8 cellular contexts compared by ENCODE assay signal in genomic region chr3:72446406-72447058, GRCh38.
DNase-seq lines count a peak whose midpoint lies in the region; ATAC-seq lines count a peak whose summit lies in the region.

RYBP (minus strand) TSS chr3:72446621.

- H3K9me3 Mint-ChIP-seq in T-helper 1 cell treated with Interleukin-12 subunit alpha and Interleukin-12 subunit beta and Interleukin-4 antibody, amounts not matched to agents 30 μg/mL and 1 μg/mL, for 36 hours: no peaks in the 10 kb centered on the region
- no peaks in the 10 kb centered on the region for H3K9me3 Mint-ChIP-seq in dendritic cell treated with granulocyte-macrophage colony-stimulating factor and Interleukin-4, amounts not matched to agents 40 ng/mL and 50 ng/mL, for 4 days

- intact Hi-C loops in dendritic cell treated with granulocyte-macrophage colony-stimulating factor and Interleukin-4, amounts not matched to agents 40 ng/mL and 50 ng/mL, for 4 days (cut with micrococcal nuclease): loop anchor here (1.0 to 5.0 kb wide), 3 partner anchors 41 to 174 kb away; no protein-coding TSS in a partner anchor

- peaks cover 8% of the 10 kb centered on the region for H3K27me3 Mint-ChIP-seq in T-helper 1 cell treated with Interleukin-12 subunit alpha and Interleukin-12 subunit beta and Interleukin-4 antibody, amounts not matched to agents 30 μg/mL and 1 μg/mL, for 36 hours (ENCODE audit: low read depth)
- H3K27me3 Mint-ChIP-seq in dendritic cell treated with granulocyte-macrophage colony-stimulating factor and Interleukin-4, amounts not matched to agents 40 ng/mL and 50 ng/mL, for 4 days: peaks cover 10% of the 10 kb centered on the region

- H3K4me1 Mint-ChIP-seq in T-helper 1 cell treated with Interleukin-12 subunit alpha and Interleukin-12 subunit beta and Interleukin-4 antibody, amounts not matched to agents 30 μg/mL and 1 μg/mL, for 36 hours (ENCODE audit: low read depth): peaks cover 50% of the 10 kb centered on the region
- H3K4me1 Mint-ChIP-seq in dendritic cell treated with granulocyte-macrophage colony-stimulating factor and Interleukin-4, amounts not matched to agents 40 ng/mL and 50 ng/mL, for 4 days (ENCODE audit: low read depth): peaks cover 60% of the 10 kb centered on the region

- ATAC-seq in GM19372 (IDR thresholded peaks at IDR 0.05; ENCODE audit: low read depth, unreplicated experiment): peak; percentile 16
- ATAC-seq in HG03439 (IDR thresholded peaks at IDR 0.05; ENCODE audit: unreplicated experiment): peak; percentile 16

- H3K4me3 Mint-ChIP-seq in T-helper 1 cell treated with Interleukin-12 subunit alpha and Interleukin-12 subunit beta and Interleukin-4 antibody, amounts not matched to agents 30 μg/mL and 1 μg/mL, for 36 hours: peak within 1 kb of the TSS; percentile 98
- H3K4me3 Mint-ChIP-seq in dendritic cell treated with granulocyte-macrophage colony-stimulating factor and Interleukin-4, amounts not matched to agents 40 ng/mL and 50 ng/mL, for 4 days: peak within 1 kb of the TSS; percentile 83

- H3K27ac Mint-ChIP-seq in T-helper 1 cell treated with Interleukin-12 subunit alpha and Interleukin-12 subunit beta and Interleukin-4 antibody, amounts not matched to agents 30 μg/mL and 1 μg/mL, for 36 hours: peak within 1 kb of the TSS; percentile 97
- peak within 1 kb of the TSS; percentile 88 for H3K27ac Mint-ChIP-seq in dendritic cell treated with granulocyte-macrophage colony-stimulating factor and Interleukin-4, amounts not matched to agents 40 ng/mL and 50 ng/mL, for 4 days

- DNase-seq in C1 segment of cervical spinal cord (lab: John Stamatoyannopoulos, UW) (peak in 11 of 14 donors; percentile 28 to 86 (median 69)), medulla oblongata (ENCODE audit: extremely low spot score) (peak; percentile 42), superior temporal gyrus (ENCODE audit: extremely low spot score) (peak; percentile 44), NCI-H1436 treated with DMSO at 0.1 percent for 48 hours (lab: John Stamatoyannopoulos, UW) (no peak)

- peaks cover 28% of the 10 kb centered on the region for H3K36me3 Mint-ChIP-seq in T-helper 1 cell treated with Interleukin-12 subunit alpha and Interleukin-12 subunit beta and Interleukin-4 antibody, amounts not matched to agents 30 μg/mL and 1 μg/mL, for 36 hours (ENCODE audit: low read depth)
- peaks cover 39% of the 10 kb centered on the region for H3K36me3 Mint-ChIP-seq in dendritic cell treated with granulocyte-macrophage colony-stimulating factor and Interleukin-4, amounts not matched to agents 40 ng/mL and 50 ng/mL, for 4 days (ENCODE audit: low read depth)
